In genomic region chr20:52820641-52821292, GRCh38 we compare ENCODE assay signal across 26 cellular contexts.
"Had no signal": no experiment of that assay in that cellular context is flagged by ENCODE, and none has a peak within 500 bp of the region (broad histone marks: within the 10 kb centered on the region; RNA-seq: fewer than 3 reads in every experiment).

No MANE protein-coding gene starts in this region.

- ATAC-seq: stimulated activated effector memory CD8-positive, alpha-beta T cell treated with anti-CD3 and anti-CD28 coated beads, Interleukin-12 subunit alpha, Interleukin-12 subunit beta, amount 100 ng/mL, for 72 hours; stimulated activated memory B cell treated with anti-CD40 and anti-IgM and Interleukin-4, amounts not matched to agents 10 μg/mL and 1 μg/mL and 100 μg/mL, for 72 hours; stimulated activated naive B cell treated with anti-CD40 and anti-IgM and Interleukin-4, amounts not matched to agents 10 μg/mL and 1 μg/mL and 100 μg/mL, for 72 hours; stimulated activated naive CD8-positive, alpha-beta T cell treated with anti-CD3 and anti-CD28 coated beads, Interleukin-15, amount 100 ng/mL, for 72 hours; stimulated activated naive CD8-positive, alpha-beta T cell treated with anti-CD3 and anti-CD28 coated beads, Interleukin-15, Interleukin-2, amounts not matched to agents 100 U/mL and 50 U/mL, for 24 hours; upper lobe of right lung had no signal

- H3K4me1 ChIP-seq: stomach, suprapubic skin, thyroid gland, tibial artery, tibial nerve, transverse colon, upper lobe of left lung, upper lobe of right lung, uterus, vagina had no signal

- DNase-seq: stimulated activated CD4-positive, alpha-beta T cell treated with anti-CD3 and anti-CD28 coated beads, Interleukin-1b, Interleukin-23, amount 100 ng/mL, for 48 hours; stimulated activated CD4-positive, alpha-beta T cell treated with anti-CD3 and anti-CD28 coated beads, Interleukin-2, amount 100 ng/mL, for 24 hours; stimulated activated CD4-positive, alpha-beta T cell treated with anti-CD3 and anti-CD28 coated beads, Interleukin-2, amount 100 ng/mL, for 48 hours; stimulated activated CD4-positive, alpha-beta T cell treated with anti-CD3 and anti-CD28 coated beads, Interleukin-4, amount 100 ng/mL, for 1 hour; stimulated activated CD4-positive, alpha-beta T cell treated with anti-CD3 and anti-CD28 coated beads, Interleukin-4, amount 100 ng/mL, for 24 hours; stimulated activated CD4-positive, alpha-beta T cell treated with anti-CD3 and anti-CD28 coated beads, Interleukin-4, amount 100 ng/mL, for 4 hours; stimulated activated CD8-positive, alpha-beta memory T cell treated with anti-CD3 and anti-CD28 coated beads, Interleukin-4, amount 100 ng/mL, for 48 hours; stimulated activated naive B cell treated with anti-CD40 and anti-IgM and Interleukin-4, amounts not matched to agents 10 μg/mL and 1 μg/mL and 100 μg/mL, for 72 hours; stimulated activated naive CD4-positive, alpha-beta T cell; stimulated activated naive CD8-positive, alpha-beta T cell treated with anti-CD3 and anti-CD28 coated beads, Interleukin-15, amount 100 ng/mL, for 72 hours; stimulated activated naive CD8-positive, alpha-beta T cell treated with anti-CD3 and anti-CD28 coated beads, Interleukin-15, Interleukin-2, amounts not matched to agents 100 U/mL and 50 U/mL, for 24 hours; stomach; substantia nigra; thyroid gland; tibial artery; transverse colon; upper lobe of right lung; uterus had no signal

- H3K4me3 ChIP-seq: stomach, suprapubic skin, thoracic aorta, thyroid gland, tibial artery, tibial nerve, transverse colon, upper lobe of left lung, upper lobe of right lung, uterus, vagina had no signal

- H3K9me3 ChIP-seq: stomach, suprapubic skin, thoracic aorta, thyroid gland, tibial artery, tibial nerve, transverse colon, upper lobe of left lung, upper lobe of right lung, uterus, vagina had no signal

- H3K27ac ChIP-seq: stomach, suprapubic skin, thoracic aorta, thyroid gland, tibial artery, tibial nerve, transverse colon, upper lobe of left lung, upper lobe of right lung, uterus, vagina had no signal

- H3K27me3 ChIP-seq: stomach, suprapubic skin, thyroid gland, tibial artery, tibial nerve, transverse colon, upper lobe of left lung, uterus, vagina had no signal

- FAIRE-seq: urothelium cell line had no signal

- H3K36me3 ChIP-seq: stomach, suprapubic skin, thoracic aorta, thyroid gland, tibial artery, tibial nerve, transverse colon, upper lobe of left lung, upper lobe of right lung, uterus, vagina had no signal
